In the genomic region with DNA sequence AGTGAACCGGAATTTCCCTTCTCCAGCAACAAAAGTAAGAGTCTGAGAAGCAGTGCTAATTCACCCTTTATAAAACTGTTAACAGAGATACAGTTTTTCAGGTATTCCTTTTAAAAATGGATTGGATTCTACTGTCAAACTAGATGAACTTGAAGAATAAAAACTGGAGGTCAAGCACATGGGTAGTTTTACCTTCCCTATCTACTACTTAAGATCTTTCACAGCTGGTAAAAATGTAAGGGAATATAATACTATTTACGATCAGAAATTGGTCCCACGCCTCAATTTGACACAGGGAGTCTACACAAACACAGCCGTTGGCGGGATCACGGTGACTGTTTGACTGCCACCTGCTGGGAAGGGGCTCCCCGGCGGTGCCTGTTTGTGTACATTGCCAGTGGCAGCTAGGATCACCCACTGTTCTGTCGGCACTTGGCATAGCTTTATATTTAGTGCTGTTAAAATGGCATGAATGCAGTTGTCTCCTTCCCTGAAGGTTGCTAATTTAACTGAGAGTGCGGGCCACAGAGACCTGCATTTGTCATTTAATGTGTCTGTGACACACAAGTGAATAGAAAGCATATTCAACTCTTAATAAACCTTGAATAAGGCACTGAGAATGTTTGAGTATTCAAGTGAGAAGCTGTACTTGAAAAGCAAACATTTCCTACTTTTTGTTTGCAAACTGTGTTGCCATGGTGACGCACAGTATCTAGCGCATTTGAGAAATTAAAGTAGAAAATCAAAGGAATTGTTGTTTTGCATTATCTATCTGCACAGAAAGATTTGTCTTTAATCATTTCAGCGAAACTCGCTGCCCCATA, we compare ENCODE assay signal across 11 cellular contexts. TPM values are rescaled to one million over a fixed set of nuclear protein-coding genes. Genes with fewer than 3 reads are reported as not detected.
DNase-seq lines count a peak whose midpoint lies in the region; ATAC-seq and TF ChIP-seq lines count a peak whose summit lies in the region.
"Had no signal": no experiment of that assay in that cellular context is flagged by ENCODE, and none has a peak within 500 bp of the region (broad histone marks: within the 10 kb centered on the region; RNA-seq: fewer than 3 reads in every experiment).

No MANE protein-coding gene starts in this region.

- peak overlapping the region; percentile 73 for H3K27ac ChIP-seq in VCaP
- peak overlapping the region in 1 of 2 donors; percentile 14 for H3K27ac ChIP-seq in left lung
- H3K27ac ChIP-seq in gastroesophageal sphincter, result no peak overlapping the region

- peaks cover 11 to 33% of the 10 kb centered on the region in 2 donors for H3K36me3 Mint-ChIP-seq in activated naive CD4-positive, alpha-beta T cell treated with anti-CD3 and anti-CD28 coated beads, Interleukin-2, amount 50 U/mL, for 72 hours

- intact Hi-C loops in left lung (cut with DNase I), result no loop called here

- H3K9me3 ChIP-seq in left lung (no peaks in the 10 kb centered on the region), gastroesophageal sphincter (no peaks in the 10 kb centered on the region)

- no peak for TF ChIP-seq EP300 in gastroesophageal sphincter (IDR thresholded peaks at IDR 0.05)

- DNase-seq in Ammon's horn (ENCODE audit: low spot score) (peak; percentile 35), left lung (peak; percentile 56 to 83)
- DNase-seq in activated naive CD4-positive, alpha-beta T cell treated with anti-CD3 and anti-CD28 coated beads, Interleukin-2, amount 50 U/mL, for 72 hours (ENCODE audit: low spot score in 2 of 2), result no peak
- DNase-seq: activated CD4-positive, CD25-positive, alpha-beta regulatory T cell; central memory CD4-positive, alpha-beta T cell had no signal

- WGBS in gastroesophageal sphincter (ENCODE audit: low coverage in 1 of 2), 2 donors, result 68 to 76% methylated on average over 9 to 14 of the region's 14 CpGs

- TF ChIP-seq POLR2A in gastroesophageal sphincter (IDR thresholded peaks at IDR 0.05) (no peak), GM18505 (IDR thresholded peaks at IDR 0.05; ENCODE audit: borderline replicate concordance, extremely low read depth, insufficient read depth, insufficient read length) (no peak)

- peak; percentile 94 for ATAC-seq in left lung
- ATAC-seq in gastroesophageal sphincter, result no peak
- no peak for ATAC-seq in GM18505 (IDR thresholded peaks at IDR 0.05; ENCODE audit: unreplicated experiment)
- ATAC-seq in HG03571 (IDR thresholded peaks at IDR 0.05; ENCODE audit: unreplicated experiment), result no peak
- no peak for ATAC-seq in activated naive CD4-positive, alpha-beta T cell treated with anti-CD3 and anti-CD28 coated beads, Interleukin-2, amount 50 U/mL, for 72 hours

- H3K27me3 ChIP-seq in left lung, result no peaks in the 10 kb centered on the region
- H3K27me3 ChIP-seq in gastroesophageal sphincter, result no peaks in the 10 kb centered on the region

- H3K9me3 Mint-ChIP-seq in activated naive CD4-positive, alpha-beta T cell treated with anti-CD3 and anti-CD28 coated beads, Interleukin-2, amount 50 U/mL, for 72 hours, result no peaks in the 10 kb centered on the region
- H3K9me3 Mint-ChIP-seq: memory B cell had no signal

- H3K36me3 ChIP-seq in left lung, result peaks cover 0 to 69% of the 10 kb centered on the region in 2 donors
- peaks cover 3 to 97% of the 10 kb centered on the region in 2 donors for H3K36me3 ChIP-seq in gastroesophageal sphincter

- H3K27ac Mint-ChIP-seq in activated naive CD4-positive, alpha-beta T cell treated with anti-CD3 and anti-CD28 coated beads, Interleukin-2, amount 50 U/mL, for 72 hours, result peak overlapping the region in 1 of 2 donors; percentile 27
- H3K27ac Mint-ChIP-seq: memory B cell had no signal

- TF ChIP-seq CTCF in LNCAP (IDR thresholded peaks at IDR 0.05) (peak; percentile 47), VCaP (conservative IDR thresholded peaks at IDR 0.05) (peak; percentile 79), left lung (IDR thresholded peaks at IDR 0.05) (peak in 1 of 2 donors; percentile 24), gastroesophageal sphincter (IDR thresholded peaks at IDR 0.05) (no peak)

- H3K4me1 ChIP-seq in left lung (no peaks in the 10 kb centered on the region), gastroesophageal sphincter (no peaks in the 10 kb centered on the region)

- H3K4me3 ChIP-seq in left lung (no peak overlapping the region), gastroesophageal sphincter (no peak overlapping the region)

RNA-seq across cellular contexts. Expression of gene ABCG8, which starts 59.6 kb away (rescaled TPM):
- total RNA-seq in left lung (not detected), gastroesophageal sphincter (under 1 TPM in 1 of 4 donors, not detected in 3; 0.12 TPM)
- total RNA-seq in activated naive CD4-positive, alpha-beta T cell treated with anti-CD3 and anti-CD28 coated beads, Interleukin-2, amount 50 U/mL, for 72 hours, result not detected

RNA-seq across cellular contexts. Expression of gene ABCG5, which starts 59.7 kb away (rescaled TPM):
- not detected for total RNA-seq in left lung
- not detected for total RNA-seq in gastroesophageal sphincter
- not detected for total RNA-seq in activated naive CD4-positive, alpha-beta T cell treated with anti-CD3 and anti-CD28 coated beads, Interleukin-2, amount 50 U/mL, for 72 hours

Comparison
In these comparisons a context has a peak if more than half of its experiments do, and no peak if none do; other contexts are left out.
1. DNase-seq: peak in Ammon's horn (single experiment) and left lung (2 of 2); none in activated naive CD4-positive, alpha-beta T cell treated with anti-CD3 and anti-CD28 coated beads, Interleukin-2, amount 50 U/mL, for 72 hours (0 of 2).
2. CTCF ChIP-seq: peak in LNCAP (single experiment) and VCaP (single experiment); none in gastroesophageal sphincter (0 of 4).